26 cellular contexts compared by ENCODE assay signal in the genomic region with DNA sequence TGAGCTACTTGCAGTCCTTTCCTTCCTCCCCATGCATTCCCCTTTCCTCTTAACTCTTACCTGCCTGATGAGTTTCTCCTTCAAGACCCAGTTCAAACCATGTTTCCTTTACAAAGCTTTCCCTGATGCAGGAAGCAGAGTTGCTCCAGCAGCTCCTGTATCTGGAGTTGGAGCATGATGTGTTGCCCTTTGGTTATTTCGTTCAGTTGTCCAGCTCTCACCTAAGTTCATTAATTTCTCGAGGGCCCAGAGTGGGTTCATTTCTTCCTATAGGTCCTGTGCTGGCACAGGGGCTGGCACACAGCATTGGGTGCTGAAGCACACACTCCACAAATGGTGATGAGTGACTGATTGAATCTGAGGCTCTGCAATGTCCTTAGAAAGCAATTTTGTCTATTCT.
"Had no signal": no experiment of that assay in that cellular context is flagged by ENCODE, and none has a peak within 500 bp of the region (broad histone marks: within the 10 kb centered on the region; RNA-seq: fewer than 3 reads in every experiment).

No MANE protein-coding gene starts in this region.

- FAIRE-seq: small intestine had no signal

- H3K27me3 Mint-ChIP-seq: stimulated activated naive CD8-positive, alpha-beta T cell treated with anti-CD3 and anti-CD28 coated beads, Interleukin-15, Interleukin-2, amounts not matched to agents 100 ng/mL and 50 ng/mL, for 24 hours had no signal

- H3K27me3 ChIP-seq: heart right ventricle, thyroid gland, upper lobe of left lung, vagina had no signal

- H3K36me3 Mint-ChIP-seq: activated naive CD4-positive, alpha-beta T cell treated with anti-CD3 and anti-CD28 coated beads, Interleukin-2, amount 10 ng/mL, durations not matched to agents 7 days and 5 days; activated naive CD8-positive, alpha-beta T cell treated with anti-CD3 and anti-CD28 coated beads, Interleukin-2, amount 10 ng/mL, durations not matched to agents 7 days and 5 days; natural killer cell treated with Interleukin-12 subunit alpha and Interleukin-12 subunit beta and Interleukin-15 and Interleukin-18, amount 100 ng/mL, for 72 hours; stimulated activated effector memory CD8-positive, alpha-beta T cell treated with anti-CD3 and anti-CD28 coated beads, Interleukin-12 subunit alpha, Interleukin-12 subunit beta, amount 100 ng/mL, for 72 hours; T-cell had no signal

- H3K27ac ChIP-seq: heart right ventricle, thyroid gland, upper lobe of left lung, vagina had no signal

- H3K4me1 Mint-ChIP-seq: activated B cell treated with CpG ODN at 0.5 μM for 24 hours; stimulated activated effector memory CD8-positive, alpha-beta T cell treated with anti-CD3 and anti-CD28 coated beads, Interleukin-12 subunit alpha, Interleukin-12 subunit beta, amount 100 ng/mL, for 72 hours had no signal

- H3K9me3 ChIP-seq: heart right ventricle, mucosa of descending colon, thyroid gland, upper lobe of left lung, vagina had no signal

- H3K36me3 ChIP-seq: heart right ventricle, thyroid gland, upper lobe of left lung, vagina had no signal

- ATAC-seq: activated CD8-positive, alpha-beta T cell treated with anti-CD3 and anti-CD28 coated beads for 36 hours; esophagus mucosa; heart right ventricle; mucosa of descending colon; natural killer cell treated with Interleukin-12 subunit alpha and Interleukin-12 subunit beta and Interleukin-15 and Interleukin-18, amount 100 ng/mL, for 72 hours; stimulated activated effector memory CD8-positive, alpha-beta T cell treated with anti-CD3 and anti-CD28 coated beads, Interleukin-12 subunit alpha, Interleukin-12 subunit beta, amount 100 ng/mL, for 72 hours; T-cell had no signal

- H3K4me3 ChIP-seq: heart right ventricle, lung, mucosa of descending colon, thyroid gland, upper lobe of left lung, vagina had no signal

- H3K4me3 Mint-ChIP-seq: activated B cell treated with CpG ODN at 0.5 μM for 24 hours; activated CD8-positive, alpha-beta T cell treated with anti-CD3 and anti-CD28 coated beads for 36 hours; activated naive CD4-positive, alpha-beta T cell treated with anti-CD3 and anti-CD28 coated beads, Interleukin-2, amount 10 ng/mL, durations not matched to agents 7 days and 5 days; activated naive CD8-positive, alpha-beta T cell treated with anti-CD3 and anti-CD28 coated beads, Interleukin-2, amount 10 ng/mL, durations not matched to agents 7 days and 5 days; dendritic cell treated with granulocyte-macrophage colony-stimulating factor and Interleukin-4, amounts not matched to agents 40 ng/mL and 50 ng/mL, for 4 days; endodermal cell; natural killer cell treated with Interleukin-12 subunit alpha and Interleukin-12 subunit beta and Interleukin-15 and Interleukin-18, amount 100 ng/mL, for 72 hours; stimulated activated effector memory CD8-positive, alpha-beta T cell treated with anti-CD3 and anti-CD28 coated beads, Interleukin-12 subunit alpha, Interleukin-12 subunit beta, amount 100 ng/mL, for 72 hours; stimulated activated naive CD8-positive, alpha-beta T cell treated with anti-CD3 and anti-CD28 coated beads, Interleukin-15, Interleukin-2, amounts not matched to agents 100 ng/mL and 50 ng/mL, for 24 hours; T-cell had no signal

- H3K27ac Mint-ChIP-seq: activated B cell treated with CpG ODN at 0.5 μM for 24 hours; activated CD8-positive, alpha-beta T cell treated with anti-CD3 and anti-CD28 coated beads for 36 hours; activated naive CD4-positive, alpha-beta T cell treated with anti-CD3 and anti-CD28 coated beads, Interleukin-2, amount 10 ng/mL, durations not matched to agents 7 days and 5 days; activated naive CD8-positive, alpha-beta T cell treated with anti-CD3 and anti-CD28 coated beads, Interleukin-2, amount 10 ng/mL, durations not matched to agents 7 days and 5 days; dendritic cell treated with granulocyte-macrophage colony-stimulating factor and Interleukin-4, amounts not matched to agents 40 ng/mL and 50 ng/mL, for 4 days; endodermal cell; natural killer cell treated with Interleukin-12 subunit alpha and Interleukin-12 subunit beta and Interleukin-15 and Interleukin-18, amount 100 ng/mL, for 72 hours; stimulated activated effector memory CD8-positive, alpha-beta T cell treated with anti-CD3 and anti-CD28 coated beads, Interleukin-12 subunit alpha, Interleukin-12 subunit beta, amount 100 ng/mL, for 72 hours; stimulated activated naive CD8-positive, alpha-beta T cell treated with anti-CD3 and anti-CD28 coated beads, Interleukin-15, Interleukin-2, amounts not matched to agents 100 ng/mL and 50 ng/mL, for 24 hours; T-cell had no signal

- H3K4me1 ChIP-seq: thyroid gland had no signal

- DNase-seq: activated B cell treated with CpG ODN at 0.5 μM for 24 hours; activated CD4-positive, alpha-beta T cell treated with anti-CD3 and anti-CD28 coated beads, Interleukin-2, amount 50 U/mL, for 1 hour; activated CD8-positive, alpha-beta T cell treated with anti-CD3 and anti-CD28 coated beads for 36 hours; activated effector memory CD4-positive, alpha-beta T cell treated with Interleukin-2 at 50 U/mL for 16 hours; activated naive CD4-positive, alpha-beta T cell treated with anti-CD3 and anti-CD28 coated beads, Interleukin-2, amount 10 ng/mL, durations not matched to agents 7 days and 5 days; activated naive CD8-positive, alpha-beta T cell treated with anti-CD3 and anti-CD28 coated beads, Interleukin-2, amount 10 ng/mL, durations not matched to agents 7 days and 5 days; activated T-cell treated with anti-CD3 and anti-CD28 coated beads for 4 hours; amniotic stem cell; central memory CD4-positive, alpha-beta T cell; endodermal cell; foreskin fibroblast; heart right ventricle; kidney glomerular epithelial cell; mucosa of descending colon; small intestine; stimulated activated CD4-positive, alpha-beta T cell treated with anti-CD3 and anti-CD28 coated beads, Interleukin-4, amount 100 ng/mL, for 24 hours; T-cell; thyroid gland; upper lobe of left lung had no signal

- H3K9me3 Mint-ChIP-seq: activated B cell treated with CpG ODN at 0.5 μM for 24 hours; activated CD8-positive, alpha-beta T cell treated with anti-CD3 and anti-CD28 coated beads for 36 hours; activated naive CD4-positive, alpha-beta T cell treated with anti-CD3 and anti-CD28 coated beads, Interleukin-2, amount 10 ng/mL, durations not matched to agents 7 days and 5 days; activated naive CD8-positive, alpha-beta T cell treated with anti-CD3 and anti-CD28 coated beads, Interleukin-2, amount 10 ng/mL, durations not matched to agents 7 days and 5 days; dendritic cell treated with granulocyte-macrophage colony-stimulating factor and Interleukin-4, amounts not matched to agents 40 ng/mL and 50 ng/mL, for 4 days; natural killer cell treated with Interleukin-12 subunit alpha and Interleukin-12 subunit beta and Interleukin-15 and Interleukin-18, amount 100 ng/mL, for 72 hours; stimulated activated effector memory CD8-positive, alpha-beta T cell treated with anti-CD3 and anti-CD28 coated beads, Interleukin-12 subunit alpha, Interleukin-12 subunit beta, amount 100 ng/mL, for 72 hours; stimulated activated naive CD8-positive, alpha-beta T cell treated with anti-CD3 and anti-CD28 coated beads, Interleukin-15, Interleukin-2, amounts not matched to agents 100 ng/mL and 50 ng/mL, for 24 hours; T-cell had no signal
